In the genomic region with DNA sequence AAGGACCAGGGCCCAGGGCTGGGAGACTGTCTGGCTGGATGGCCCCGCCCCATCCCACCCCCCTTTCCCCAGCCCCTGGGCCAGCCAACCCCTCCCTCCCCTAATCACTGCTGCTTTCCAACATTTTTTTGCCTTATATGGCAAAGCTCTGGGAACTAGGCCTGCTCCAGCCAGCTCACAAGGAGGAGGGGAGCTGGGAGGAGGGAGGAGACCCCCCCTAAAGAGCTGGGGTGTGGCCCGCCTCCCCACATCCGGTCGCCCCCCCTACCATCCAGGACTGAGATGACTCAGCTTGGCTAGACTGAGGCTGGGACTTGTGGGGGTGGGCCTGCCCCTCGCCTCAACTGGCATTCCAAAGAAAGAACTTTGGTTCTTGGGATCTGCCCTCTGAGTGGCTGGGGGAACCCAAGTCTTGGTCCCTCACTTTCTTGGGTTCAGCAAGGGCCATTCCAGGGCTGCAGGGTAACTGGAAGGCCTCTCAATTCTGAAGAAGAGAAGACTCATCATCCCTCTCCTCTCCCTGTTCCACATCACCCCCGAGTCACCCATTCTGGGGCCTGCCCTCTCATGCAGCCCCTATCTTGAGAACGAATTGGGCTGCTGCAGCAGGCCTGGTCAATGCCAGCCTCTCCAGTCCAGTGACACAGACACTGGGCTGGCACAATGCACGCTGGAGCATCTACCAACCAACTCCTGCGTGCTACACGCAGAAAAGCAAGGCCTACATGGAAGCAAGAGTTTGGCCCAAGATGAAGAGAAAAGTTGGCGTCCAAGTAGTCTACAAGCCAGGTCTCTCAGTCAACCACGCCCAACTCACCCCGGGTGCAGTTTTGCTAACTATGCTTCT, we compare ENCODE assay signal across 8 cellular contexts. TPM values are rescaled to one million over a fixed set of nuclear protein-coding genes. Genes with fewer than 3 reads are reported as not detected.
DNase-seq lines count a peak whose midpoint lies in the region; ATAC-seq and TF ChIP-seq lines count a peak whose summit lies in the region.

No MANE protein-coding gene starts in this region.

- H2BK15ac ChIP-seq in neuronal stem cell (ENCODE audit: low read length), result peak overlapping the region; percentile 49

- H3K4me2 ChIP-seq in neuronal stem cell (ENCODE audit: insufficient read depth, low read length, poor library complexity, severe bottlenecking), result peak overlapping the region; percentile 66

- H3K4ac ChIP-seq in neuronal stem cell (ENCODE audit: low read length), result no peak overlapping the region

- intact Hi-C loops in testis (cut with DNase I; ENCODE audit: low total_unique reads), result no loop called here

- ATAC-seq in HG02973 (IDR thresholded peaks at IDR 0.05; ENCODE audit: unreplicated experiment), result no peak

- peak overlapping the region; percentile 90 for H2BK12ac ChIP-seq in neuronal stem cell (ENCODE audit: low read length)

- peaks cover 29 to 49% of the 10 kb centered on the region in 2 donors for H3K36me3 ChIP-seq in neuronal stem cell (replicated peaks in 1 of 2; ENCODE audit: control insufficient read depth in 2 of 2, insufficient read depth in 2 of 2, low read length in 2 of 2)
- no peaks in the 10 kb centered on the region for H3K36me3 ChIP-seq in testis (ENCODE audit: low read depth, missing control alignments)

- H2BK120ac ChIP-seq in neuronal stem cell (ENCODE audit: low read depth, low read length), result no peak overlapping the region

- no peak for TF ChIP-seq POLR2A in testis (IDR thresholded peaks at IDR 0.05)

- H3K27ac ChIP-seq in neuronal stem cell (replicated peaks; ENCODE audit: low read length) (peak overlapping the region; percentile 89), testis (peak overlapping the region; percentile 88 to 89)

- H3K4me3 ChIP-seq in foreskin fibroblast (ENCODE audit: low read depth in 1 of 2, low read length in 2 of 2), result peak overlapping the region; percentile 92 to 93
- peak overlapping the region; percentile 100 for H3K4me3 ChIP-seq in neuronal stem cell (ENCODE audit: low read length in 2 of 2)
- peak overlapping the region; percentile 58 to 77 for H3K4me3 ChIP-seq in testis

- no peak overlapping the region for H4K91ac ChIP-seq in neuronal stem cell (ENCODE audit: low read depth, low read length, poor library complexity)

- TF ChIP-seq CTCF in foreskin fibroblast (IDR thresholded peaks at IDR 0.05; ENCODE audit: low read depth, low read length) (no peak), testis (IDR thresholded peaks at IDR 0.05) (no peak)

- H2BK5ac ChIP-seq in neuronal stem cell (ENCODE audit: low read length), result peak overlapping the region; percentile 93

- H3K27me3 ChIP-seq in neuronal stem cell (ENCODE audit: control insufficient read depth in 3 of 3, insufficient read depth in 3 of 3, low read depth in 1 of 3, low read length in 3 of 3) (no peaks in the 10 kb centered on the region), testis (no peaks in the 10 kb centered on the region)

- no peak overlapping the region for H3K23ac ChIP-seq in neuronal stem cell (ENCODE audit: low read depth, low read length, poor library complexity)

- no CpG with 5 or more reads among the region's 13 CpGs for WGBS in neuronal stem cell (ENCODE audit: extremely low coverage in 2 of 2, insufficient read length in 2 of 2, insufficient replicate concordance in 1 of 2), 2 donors
- 11 to 57% methylated on average over 1 to 9 of the region's 13 CpGs for WGBS in testis, 2 donors

- no peak overlapping the region for H2AK5ac ChIP-seq in neuronal stem cell (ENCODE audit: low read depth, low read length)

- H3K4me1 ChIP-seq in neuronal stem cell (ENCODE audit: control insufficient read depth in 2 of 2, insufficient read depth in 1 of 2, low read depth in 1 of 2, low read length in 2 of 2), result peaks cover 5 to 15% of the 10 kb centered on the region in 2 donors
- H3K4me1 ChIP-seq in testis, result peaks cover 5% of the 10 kb centered on the region

- H3K18ac ChIP-seq in neuronal stem cell (ENCODE audit: low read length), result peak overlapping the region; percentile 85

- H2AFZ ChIP-seq in neuronal stem cell (ENCODE audit: low read length), result no peak overlapping the region

- H3K9me3 ChIP-seq in neuronal stem cell (replicated peaks in 1 of 2; ENCODE audit: control insufficient read depth in 2 of 2, insufficient read depth in 1 of 2, low read depth in 1 of 2, low read length in 2 of 2) (no peaks in the 10 kb centered on the region), testis (no peaks in the 10 kb centered on the region)

- peak overlapping the region; percentile 86 for H4K8ac ChIP-seq in neuronal stem cell (ENCODE audit: low read depth, low read length)

- peak; percentile 49 for DNase-seq in Ammon's horn (ENCODE audit: low spot score)
- DNase-seq in HCEC 1CT, result peak; percentile 88
- DNase-seq in activated gamma-delta T cell treated with anti-CD3 and anti-CD28 coated beads, Interleukin-2, amount 50 U/mL, for 16 hours (ENCODE audit: low read depth), result peak; percentile 65
- DNase-seq in foreskin fibroblast, result peak; percentile 94 to 96
- DNase-seq in neuronal stem cell (ENCODE audit: low spot score), result peak; percentile 84
- peak; percentile 78 for DNase-seq in testis

- peak overlapping the region; percentile 99 for H3K9ac ChIP-seq in neuronal stem cell (ENCODE audit: low read depth, low read length, poor library complexity)

- H3K14ac ChIP-seq in neuronal stem cell (ENCODE audit: low read length), result peak overlapping the region; percentile 71

- peaks cover 15% of the 10 kb centered on the region for H3K79me1 ChIP-seq in neuronal stem cell (ENCODE audit: low read depth, low read length)

TF ChIP-seq in PFSK-1, 5 proteins besides CTCF, POLR2A, EP300 and RAD21:
- TF ChIP-seq FOXP2 (optimal IDR thresholded peaks at IDR 0.05; ENCODE audit: borderline replicate concordance, extremely low read depth, extremely low read length, insufficient read depth) (no peak), SIN3A (IDR thresholded peaks at IDR 0.05; ENCODE audit: borderline replicate concordance, insufficient read depth, low read length) (no peak), REST (IDR thresholded peaks at IDR 0.05; ENCODE audit: insufficient read depth in 1 of 2, low read depth in 2 of 2, low read length in 2 of 2) (0 out of 4 replicates have a peak, but pooled peaks of 1 of the 2 experiments have one; percentile 6), POLR2AphosphoS5 (IDR thresholded peaks at IDR 0.05; ENCODE audit: low read depth, low read length) (peak; percentile 33; the same call in 1 of the 2 replicates), TAF1 (IDR thresholded peaks at IDR 0.05; ENCODE audit: borderline replicate concordance, insufficient read depth, low read length) (no peak)

RNA-seq across cellular contexts. Expression of gene FLNA, which starts 4.8 kb away (rescaled TPM):
- 697 TPM for polyA plus RNA-seq in PFSK-1 (2012; ENCODE audit: insufficient read length, low read depth)
- 215 TPM for polyA plus RNA-seq in neuronal stem cell (2013, experiment 1 of 2)
- 217 TPM for polyA plus RNA-seq in neuronal stem cell (2013, experiment 2 of 2)
- total RNA-seq in testis, result 100 to 1,000 TPM; 400 to 532 TPM
- 474 TPM for polyA plus RNA-seq in testis (ENCODE audit: insufficient read depth, low read depth, low replicate concordance)

RNA-seq across cellular contexts. Expression of gene EMD, which starts 9.4 kb away (rescaled TPM):
- 181 TPM for polyA plus RNA-seq in PFSK-1 (2012; ENCODE audit: insufficient read length, low read depth)
- polyA plus RNA-seq in neuronal stem cell (2013, experiment 1 of 2), result 55.3 TPM
- 56.6 TPM for polyA plus RNA-seq in neuronal stem cell (2013, experiment 2 of 2)
- total RNA-seq in testis, result 10 to 100 TPM; 65.6 to 69.6 TPM
- polyA plus RNA-seq in testis (ENCODE audit: insufficient read depth, low read depth, low replicate concordance), result 74.2 TPM

RNA-seq across cellular contexts. Expression of gene RPL10, which starts 28.5 kb away (rescaled TPM):
- 4,693 TPM for polyA plus RNA-seq in PFSK-1 (2012; ENCODE audit: insufficient read length, low read depth)
- polyA plus RNA-seq in neuronal stem cell (2013, experiment 1 of 2), result 4,532 TPM
- polyA plus RNA-seq in neuronal stem cell (2013, experiment 2 of 2), result 4,365 TPM
- 1,000 to 10,000 TPM in 1 of 2 donors, 100 to 1,000 TPM in 1; 925 to 1,913 TPM for total RNA-seq in testis
- 1,423 TPM for polyA plus RNA-seq in testis (ENCODE audit: insufficient read depth, low read depth, low replicate concordance)

RNA-seq across cellular contexts. Expression of gene DNASE1L1, which starts 39.4 kb away (rescaled TPM):
- polyA plus RNA-seq in PFSK-1 (2012; ENCODE audit: insufficient read length, low read depth), result 16.1 TPM
- polyA plus RNA-seq in neuronal stem cell (2013, experiment 1 of 2), result 15.4 TPM
- 15.1 TPM for polyA plus RNA-seq in neuronal stem cell (2013, experiment 2 of 2)
- total RNA-seq in testis, result 10 to 100 TPM; 36.5 to 42.2 TPM
- polyA plus RNA-seq in testis (ENCODE audit: insufficient read depth, low read depth, low replicate concordance), result 18.5 TPM

RNA-seq across cellular contexts. Expression of gene TAFAZZIN, which starts 41.7 kb away (rescaled TPM):
- polyA plus RNA-seq in PFSK-1 (2012; ENCODE audit: insufficient read length, low read depth), result 55.3 TPM
- 26.7 TPM for polyA plus RNA-seq in neuronal stem cell (2013, experiment 1 of 2)
- 28.2 TPM for polyA plus RNA-seq in neuronal stem cell (2013, experiment 2 of 2)
- total RNA-seq in testis, result 10 to 100 TPM; 32.1 to 48.7 TPM
- 11.8 TPM for polyA plus RNA-seq in testis (ENCODE audit: insufficient read depth, low read depth, low replicate concordance)
